ENCODE assay signal across 8 cellular contexts in the genomic region with DNA sequence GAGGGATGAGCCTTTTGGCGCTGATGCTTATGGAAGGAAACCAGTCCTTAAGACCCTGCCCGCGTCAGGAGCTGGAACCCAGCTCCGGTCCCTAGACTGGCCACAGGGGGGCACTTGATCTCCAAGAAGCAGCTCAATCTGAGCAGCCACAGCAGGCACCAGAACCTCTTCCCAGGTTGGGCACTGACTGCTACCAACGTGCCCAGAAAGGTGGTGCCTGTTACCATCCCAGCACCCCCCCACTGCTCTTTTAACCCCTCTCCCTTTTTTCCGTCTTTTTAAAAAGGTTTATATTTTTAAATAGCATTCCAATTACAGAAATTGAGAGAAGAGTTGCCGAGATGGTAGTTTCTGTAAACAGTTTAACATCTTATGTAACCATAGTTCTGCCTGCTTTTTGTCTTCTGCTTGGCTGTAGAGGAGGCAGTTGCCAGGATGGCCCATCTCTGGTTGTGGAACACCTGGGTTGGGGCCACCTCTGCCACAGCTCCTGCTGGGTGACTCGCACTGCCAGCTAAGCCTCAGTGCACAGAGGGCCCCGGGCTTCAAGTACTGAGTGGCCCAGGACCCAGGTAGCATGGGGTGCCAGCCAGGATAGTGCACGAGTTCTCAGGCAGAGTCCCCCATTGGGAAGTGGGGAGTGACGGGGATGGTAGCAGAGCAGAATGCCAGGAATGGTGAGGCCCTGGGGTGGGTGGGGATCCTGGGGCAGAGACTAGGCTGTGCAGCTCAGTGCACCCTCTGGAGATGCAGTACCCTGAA.
A peak's percentile ranks its signal among the peaks of the same experiment; 100 is the strongest.
DNase-seq lines count a peak whose midpoint lies in the region; TF ChIP-seq lines count a peak whose summit lies in the region.

No MANE protein-coding gene starts in this region.

- DNase-seq in NCI-H510A treated with DMSO at 0.1 percent for 48 hours (lab: John Stamatoyannopoulos, UW) (peak; percentile 5), NCI-H510A (lab: John Stamatoyannopoulos, UW) (no peak), HT-29 (ENCODE audit: low spot score) (peak; percentile 65), T-helper 22 cell (ENCODE audit: low read depth) (peak; percentile 8), astrocyte of the spinal cord (ENCODE audit: low read depth, low spot score) (peak; percentile 74), iPS DF 4.7 (ENCODE audit: extremely low read depth, low spot score) (peak; percentile 36), NCI-H2107 treated with DMSO at 0.1 percent for 48 hours (lab: John Stamatoyannopoulos, UW; ENCODE audit: unreplicated experiment) (no peak)
- DNase-seq in stimulated activated CD4-positive, alpha-beta T cell treated with anti-CD3 and anti-CD28 coated beads, Interleukin-12 subunit alpha, Interleukin-12 subunit beta, amount 100 ng/mL, for 24 hours (ENCODE audit: low read depth in 2 of 2) = peak; percentile 24 to 65

- TF ChIP-seq CTCF in astrocyte of the spinal cord (IDR thresholded peaks at IDR 0.05; ENCODE audit: low read depth, low read length) = peak; percentile 84

- in situ Hi-C loops in astrocyte of the spinal cord (cut with HindIII; ENCODE audit: low sequenced_read_pairs) = no loop called here

- no peak overlapping the region for H3K4me3 ChIP-seq in astrocyte of the spinal cord (ENCODE audit: low read depth, low read length)

Comparison
In these comparisons a context has a peak if more than half of its experiments do, and no peak if none do; other contexts are left out.
1. DNase-seq: peak in NCI-H510A treated with DMSO at 0.1 percent for 48 hours (single experiment), HT-29 (single experiment), T-helper 22 cell (single experiment), astrocyte of the spinal cord (single experiment), iPS DF 4.7 (single experiment) and stimulated activated CD4-positive, alpha-beta T cell treated with anti-CD3 and anti-CD28 coated beads, Interleukin-12 subunit alpha, Interleukin-12 subunit beta, amount 100 ng/mL, for 24 hours (2 of 2); none in NCI-H510A (single experiment) and NCI-H2107 treated with DMSO at 0.1 percent for 48 hours (single experiment).